19 cellular contexts compared by ENCODE assay signal in genomic region chr2:196224767-196225166, GRCh38. TPM values are rescaled to one million over a fixed set of nuclear protein-coding genes. Genes with fewer than 3 reads are reported as not detected.
DNase-seq lines count a peak whose midpoint lies in the region; ATAC-seq and TF ChIP-seq lines count a peak whose summit lies in the region.
"Had no signal": no experiment of that assay in that cellular context is flagged by ENCODE, and none has a peak within 500 bp of the region (broad histone marks: within the 10 kb centered on the region; RNA-seq: fewer than 3 reads in every experiment).

No MANE protein-coding gene starts in this region.

- no peaks in the 10 kb centered on the region for H3K27me3 Mint-ChIP-seq in CD8-positive, alpha-beta T cell (ENCODE audit: low read depth)
- H3K27me3 Mint-ChIP-seq in T-helper 17 cell: no peaks in the 10 kb centered on the region
- H3K27me3 Mint-ChIP-seq in naive thymus-derived CD4-positive, alpha-beta T cell: no peaks in the 10 kb centered on the region

- H3K27me3 ChIP-seq in CD8-positive, alpha-beta T cell (ENCODE audit: insufficient read depth, low read length): no peaks in the 10 kb centered on the region
- H3K27me3 ChIP-seq in naive thymus-derived CD4-positive, alpha-beta T cell (ENCODE audit: control insufficient read depth in 2 of 2, insufficient read depth in 2 of 2, low read length in 2 of 2): no peaks in the 10 kb centered on the region
- no peaks in the 10 kb centered on the region for H3K27me3 ChIP-seq in adrenal gland
- H3K27me3 ChIP-seq: esophagus muscularis mucosa, tibial artery had no signal

- no peak for ATAC-seq in CD8-positive, alpha-beta T cell
- peak; percentile 62 for ATAC-seq in HG02678 (IDR thresholded peaks at IDR 0.05; ENCODE audit: unreplicated experiment)
- no peak for ATAC-seq in T-helper 17 cell
- no peak for ATAC-seq in naive thymus-derived CD4-positive, alpha-beta T cell
- no peak for ATAC-seq in mucosa of descending colon
- no peak for ATAC-seq in HG02970 (IDR thresholded peaks at IDR 0.05; ENCODE audit: low FRiP score, unreplicated experiment)

- no peaks in the 10 kb centered on the region for H3K36me3 Mint-ChIP-seq in CD8-positive, alpha-beta T cell
- no peaks in the 10 kb centered on the region for H3K36me3 Mint-ChIP-seq in T-helper 17 cell (ENCODE audit: low read depth)
- peaks cover 0 to 23% (median 3%) of the 10 kb centered on the region in 5 donors for H3K36me3 Mint-ChIP-seq in naive thymus-derived CD4-positive, alpha-beta T cell

- peaks cover 61% of the 10 kb centered on the region for H3K4me1 ChIP-seq in CD8-positive, alpha-beta T cell (ENCODE audit: insufficient read depth, low read length)
- peaks cover 13 to 71% of the 10 kb centered on the region in 2 donors for H3K4me1 ChIP-seq in naive thymus-derived CD4-positive, alpha-beta T cell (ENCODE audit: control insufficient read depth in 2 of 2, insufficient read depth in 2 of 2, low read length in 2 of 2)
- no peaks in the 10 kb centered on the region for H3K4me1 ChIP-seq in adrenal gland (replicated peaks in 1 of 2)
- H3K4me1 ChIP-seq in mucosa of descending colon (ENCODE audit: low read depth): no peaks in the 10 kb centered on the region
- H3K4me1 ChIP-seq: esophagus muscularis mucosa, parathyroid adenoma had no signal

- H3K27ac ChIP-seq in CD8-positive, alpha-beta T cell (ENCODE audit: low read depth, low read length): no peak overlapping the region
- no peak overlapping the region for H3K27ac ChIP-seq in naive thymus-derived CD4-positive, alpha-beta T cell (ENCODE audit: low read depth, low read length)
- H3K27ac ChIP-seq in adrenal gland: no peak overlapping the region
- H3K27ac ChIP-seq: esophagus muscularis mucosa, parathyroid adenoma, tibial artery had no signal

- H3K9me3 ChIP-seq in CD8-positive, alpha-beta T cell (ENCODE audit: low read length): no peaks in the 10 kb centered on the region
- H3K9me3 ChIP-seq in T-helper 17 cell (ENCODE audit: control insufficient read depth, low read length, poor library complexity, severe bottlenecking) (no peaks in the 10 kb centered on the region), adrenal gland (replicated peaks in 1 of 3) (no peaks in the 10 kb centered on the region), mucosa of descending colon (no peaks in the 10 kb centered on the region)
- no peaks in the 10 kb centered on the region for H3K9me3 ChIP-seq in naive thymus-derived CD4-positive, alpha-beta T cell (ENCODE audit: control insufficient read depth in 2 of 3, low read length in 3 of 3)
- H3K9me3 ChIP-seq: esophagus muscularis mucosa, tibial artery had no signal

- no peaks in the 10 kb centered on the region for H3K9me3 Mint-ChIP-seq in CD8-positive, alpha-beta T cell
- peaks cover 0 to 11% (median 0%) of the 10 kb centered on the region in 11 donors for H3K9me3 Mint-ChIP-seq in naive thymus-derived CD4-positive, alpha-beta T cell
- H3K9me3 Mint-ChIP-seq: H9; T-helper 2 cell treated with Interferon-gamma antibody and Interleukin-4, amounts not matched to agents 5 μg/mL and 100 μg/mL, for 36 hours had no signal

- no peaks in the 10 kb centered on the region for H3K36me3 ChIP-seq in CD8-positive, alpha-beta T cell (ENCODE audit: insufficient read depth, low read length)
- no peaks in the 10 kb centered on the region for H3K36me3 ChIP-seq in naive thymus-derived CD4-positive, alpha-beta T cell (ENCODE audit: control insufficient read depth in 2 of 3, insufficient read depth in 3 of 3, low read length in 3 of 3)
- H3K36me3 ChIP-seq in adrenal gland (replicated peaks in 1 of 2): no peaks in the 10 kb centered on the region
- no peaks in the 10 kb centered on the region for H3K36me3 ChIP-seq in mucosa of descending colon (ENCODE audit: low read depth)
- H3K36me3 ChIP-seq: tibial artery had no signal

- POLR2A ChIA-PET in CD8-positive, alpha-beta T cell (lab: Charles Lee): interaction anchor here (0.8 to 1.0 kb wide), 2 partner anchors 9 to 54 kb away, joined by 3 to 4 read pairs; partner anchors contain the start of gene STK17B
- POLR2A ChIA-PET in naive thymus-derived CD4-positive, alpha-beta T cell (lab: Charles Lee): interaction anchor here (0.6 to 7.7 kb wide), 11 partner anchors 8 to 146 kb away, joined by 3 to 56 read pairs (median 5); no protein-coding TSS in a partner anchor

- H3K4me3 ChIP-seq in CD8-positive, alpha-beta T cell (ENCODE audit: low read depth, low read length): no peak overlapping the region
- no peak overlapping the region for H3K4me3 ChIP-seq in naive thymus-derived CD4-positive, alpha-beta T cell (ENCODE audit: low read length)
- H3K4me3 ChIP-seq in adrenal gland (no peak overlapping the region), mucosa of descending colon (no peak overlapping the region)
- H3K4me3 ChIP-seq: esophagus muscularis mucosa, tibial artery had no signal

- WGBS in adrenal gland, 4 donors: 83 to 89% (median 86%) methylated on average over 3 of the region's 3 CpGs

- peak overlapping the region; percentile 25 for H3K27ac Mint-ChIP-seq in CD8-positive, alpha-beta T cell
- peak overlapping the region; percentile 10 for H3K27ac Mint-ChIP-seq in T-helper 17 cell
- peak overlapping the region in 8 of 9 donors; percentile 14 to 97 (median 50) for H3K27ac Mint-ChIP-seq in naive thymus-derived CD4-positive, alpha-beta T cell
- H3K27ac Mint-ChIP-seq: H9; T-helper 2 cell treated with Interferon-gamma antibody and Interleukin-4, amounts not matched to agents 5 μg/mL and 100 μg/mL, for 36 hours had no signal

- intact Hi-C loops in CD8-positive, alpha-beta T cell (cut with DNase I, micrococcal nuclease): loop anchor here (5.0 kb wide), 3 partner anchors 38 to 113 kb away; no protein-coding TSS in a partner anchor
- intact Hi-C loops in naive thymus-derived CD4-positive, alpha-beta T cell (cut with micrococcal nuclease): loop anchor here in 1 of 2 donors (5.0 kb wide), 1 partner anchor 228 kb away; no protein-coding TSS in a partner anchor
- intact Hi-C loops in adrenal gland (cut with DNase I): no loop called here
- intact Hi-C loops in mucosa of descending colon (cut with DNase I, micrococcal nuclease): no loop called here

- TF ChIP-seq CTCF in CD8-positive, alpha-beta T cell (IDR thresholded peaks at IDR 0.05): no peak
- no peak for TF ChIP-seq CTCF in adrenal gland (IDR thresholded peaks at IDR 0.05)
- TF ChIP-seq CTCF in mucosa of descending colon (IDR thresholded peaks at IDR 0.05): no peak

- DNase-seq in CD8-positive, alpha-beta T cell: no peak
- DNase-seq in T-helper 17 cell (no peak), adrenal gland (no peak), mucosa of descending colon (no peak)
- DNase-seq in naive thymus-derived CD4-positive, alpha-beta T cell: no peak
- DNase-seq: activated CD8-positive, alpha-beta memory T cell treated with anti-CD3 and anti-CD28 coated beads, Interleukin-2, amount 50 U/mL, for 48 hours; AML-193; caudate nucleus; effector CD4-positive, alpha-beta T cell; glutamatergic neuron; H9; NCI-H1694 treated with DMSO at 0.1 percent for 48 hours; SHP77; tibial artery had no signal

- no peak for TF ChIP-seq POLR2A in adrenal gland (IDR thresholded peaks at IDR 0.05)

- peak overlapping the region; percentile 8 for H3K4me3 Mint-ChIP-seq in CD8-positive, alpha-beta T cell
- H3K4me3 Mint-ChIP-seq in T-helper 17 cell: peak overlapping the region; percentile 10
- H3K4me3 Mint-ChIP-seq in naive thymus-derived CD4-positive, alpha-beta T cell: peak overlapping the region in 5 of 10 donors; percentile 17 to 44 (median 30)
- H3K4me3 Mint-ChIP-seq: H9; T-helper 2 cell treated with Interferon-gamma antibody and Interleukin-4, amounts not matched to agents 5 μg/mL and 100 μg/mL, for 36 hours had no signal

- H3K4me1 Mint-ChIP-seq in CD8-positive, alpha-beta T cell (ENCODE audit: low read depth): peaks cover 78% of the 10 kb centered on the region
- peaks cover 58% of the 10 kb centered on the region for H3K4me1 Mint-ChIP-seq in T-helper 17 cell
- H3K4me1 Mint-ChIP-seq in naive thymus-derived CD4-positive, alpha-beta T cell: peaks cover 50 to 88% (median 85%) of the 10 kb centered on the region in 7 donors
- H3K4me1 Mint-ChIP-seq: H9 had no signal

- CTCF ChIA-PET in CD8-positive, alpha-beta T cell (lab: Charles Lee): interaction anchor here (1.0 to 1.9 kb wide), 4 partner anchors 24 to 146 kb away, joined by 3 to 10 read pairs (median 6); no protein-coding TSS in a partner anchor
- CTCF ChIA-PET in naive thymus-derived CD4-positive, alpha-beta T cell (lab: Charles Lee): interaction anchor here (0.6 to 7.7 kb wide), 5 partner anchors 23 to 147 kb away, joined by 3 to 71 read pairs (median 3); no protein-coding TSS in a partner anchor

RNA-seq across cellular contexts. Expression of gene STK17B, which starts 53.4 kb away (rescaled TPM):
- total RNA-seq in CD8-positive, alpha-beta T cell: 100 to 1,000 TPM; 582 to 601 TPM
- total RNA-seq in T-helper 17 cell (100 to 1,000 TPM; 417 to 460 TPM), adrenal gland (10 to 100 TPM in 6 of 8 donors, 1 to 10 TPM in 2; 3.6 to 30.7 (median 15.9) TPM), mucosa of descending colon (10 to 100 TPM; 30.3 to 55.7 (median 55.1) TPM)
- 100 to 1,000 TPM; 274 to 513 (median 338) TPM for total RNA-seq in naive thymus-derived CD4-positive, alpha-beta T cell
- 100 to 1,000 TPM in 1 of 2 donors, 10 to 100 TPM in 1; 66.0 to 149 TPM for polyA plus RNA-seq in naive thymus-derived CD4-positive, alpha-beta T cell
- 1 to 10 TPM; 4.7 to 7.1 (median 5.3) TPM for polyA plus RNA-seq in adrenal gland

Comparison
In these comparisons a context has a peak if more than half of its experiments do, and no peak if none do; other contexts are left out.
1. RNA of gene STK17B, which starts 53.4 kb away (total RNA-seq): 582 to 601 TPM in CD8-positive, alpha-beta T cell, 417 to 460 TPM in T-helper 17 cell and 274 to 513 TPM in naive thymus-derived CD4-positive, alpha-beta T cell; 30.3 to 55.7 TPM in mucosa of descending colon and 3.6 to 30.7 TPM in adrenal gland; every median in the first group is over 4 times any median in the second.
2. intact Hi-C loops: an anchor here in CD8-positive, alpha-beta T cell (5.0 kb wide); none called in adrenal gland and mucosa of descending colon.
3. Peak in every context shown above with its lines, with median percentiles within 50 percentile points of each other: H3K27ac Mint-ChIP-seq.